ENCODE assay signal across 28 cellular contexts in genomic region chr3:139136459-139137190, GRCh38.
"Had no signal": no experiment of that assay in that cellular context is flagged by ENCODE, and none has a peak within 500 bp of the region (broad histone marks: within the 10 kb centered on the region; RNA-seq: fewer than 3 reads in every experiment).

No MANE protein-coding gene starts in this region.

- DNase-seq: activated CD4-positive, alpha-beta memory T cell treated with anti-CD3 and anti-CD28 coated beads, Interleukin-2, amount 10 ng/mL, durations not matched to agents 7 days and 5 days; activated CD4-positive, alpha-beta T cell treated with anti-CD3 and anti-CD28 coated beads, Interleukin-2, amount 10 ng/mL, durations not matched to agents 7 days and 5 days; activated gamma-delta T cell treated with Interleukin-2 at 50 U/mL for 16 hours; activated naive CD4-positive, alpha-beta T cell treated with anti-CD3 and anti-CD28 coated beads, Interleukin-2, amount 50 U/mL, for 16 hours; activated T-cell treated with anti-CD3 and anti-CD28 coated beads, Interleukin-2, amount 50 U/mL, for 4 hours; amniotic stem cell; central memory CD4-positive, alpha-beta T cell; endodermal cell; foreskin keratinocyte; heart right ventricle; kidney glomerular epithelial cell; left lung; lower lobe of right lung; mesenchymal stem cell; naive thymus-derived CD8-positive, alpha-beta T cell; nucleus accumbens; pancreas; retina; stimulated activated CD4-positive, alpha-beta T cell treated with anti-CD3 and anti-CD28 coated beads, Interleukin-12 subunit alpha, Interleukin-12 subunit beta, amount 100 ng/mL, for 4 hours; stimulated activated CD4-positive, alpha-beta T cell treated with anti-CD3 and anti-CD28 coated beads, Interleukin-4, amount 100 ng/mL, for 1 hour; stomach; T-helper 9 cell; thyroid gland; upper lobe of left lung had no signal

- ATAC-seq: activated CD4-positive, CD25-positive, alpha-beta regulatory T cell treated with anti-CD3 and anti-CD28 coated beads, Interleukin-2, amount 50 U/mL, for 24 hours; activated T-cell treated with anti-CD3 and anti-CD28 coated beads, Interleukin-2, amount 50 U/mL, for 4 hours; activated T-helper 17 cell treated with anti-CD3 and anti-CD28 coated beads, Interleukin-2, amount 50 U/mL, for 72 hours; esophagus mucosa; foreskin keratinocyte; heart right ventricle; left lung; lower lobe of right lung; naive thymus-derived CD8-positive, alpha-beta T cell; pancreas; sciatic nerve had no signal
